ENCODE assay signal across 14 cellular contexts in the genomic region with DNA sequence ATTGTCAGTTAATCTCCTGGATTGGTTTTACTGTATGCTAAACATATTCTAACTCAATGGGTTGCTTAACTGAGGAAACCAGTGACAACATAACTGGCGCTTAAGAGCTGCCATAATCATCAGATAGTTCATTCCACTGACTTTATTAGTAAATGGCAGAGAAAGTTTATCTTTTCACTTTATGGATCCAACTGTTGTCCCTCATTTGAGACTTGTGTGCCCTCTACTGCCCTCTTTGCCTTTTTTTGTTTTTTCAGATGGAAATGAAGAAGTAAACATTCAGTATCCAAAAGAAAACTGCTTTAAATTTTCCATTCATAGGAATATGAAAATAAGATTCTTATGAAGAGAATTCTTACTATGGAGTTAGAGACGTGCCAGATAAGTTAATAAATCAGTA.
"Had no signal": no experiment of that assay in that cellular context is flagged by ENCODE, and none has a peak within 500 bp of the region (broad histone marks: within the 10 kb centered on the region; RNA-seq: fewer than 3 reads in every experiment).

No MANE protein-coding gene starts in this region.

- H3K27me3 Mint-ChIP-seq: activated CD8-positive, alpha-beta T cell treated with anti-CD3 and anti-CD28 coated beads for 36 hours had no signal

- H3K36me3 ChIP-seq: left lung, stomach, upper lobe of left lung had no signal

- H3K9me3 ChIP-seq: left lung, stomach, testis, upper lobe of left lung had no signal

- H3K79me2 ChIP-seq: parathyroid adenoma had no signal

- H3K27me3 ChIP-seq: left lung, stomach, testis, upper lobe of left lung had no signal

- H3K27ac Mint-ChIP-seq: activated CD8-positive, alpha-beta T cell treated with anti-CD3 and anti-CD28 coated beads for 36 hours; activated naive CD4-positive, alpha-beta T cell treated with anti-CD3 and anti-CD28 coated beads, Interleukin-2, amount 50 U/mL, for 72 hours; naive thymus-derived CD8-positive, alpha-beta T cell had no signal

- H3K4me1 Mint-ChIP-seq: naive thymus-derived CD8-positive, alpha-beta T cell had no signal

- H3K9me3 Mint-ChIP-seq: activated CD8-positive, alpha-beta T cell treated with anti-CD3 and anti-CD28 coated beads for 36 hours; activated naive CD4-positive, alpha-beta T cell treated with anti-CD3 and anti-CD28 coated beads, Interleukin-2, amount 50 U/mL, for 72 hours; naive thymus-derived CD8-positive, alpha-beta T cell had no signal

- H3K4me3 Mint-ChIP-seq: activated CD8-positive, alpha-beta T cell treated with anti-CD3 and anti-CD28 coated beads for 36 hours; naive thymus-derived CD8-positive, alpha-beta T cell had no signal

- H3K9ac ChIP-seq: parathyroid adenoma had no signal

- H2AFZ ChIP-seq: parathyroid adenoma had no signal

- H3K4me3 ChIP-seq: left lung, stomach, testis, upper lobe of left lung had no signal

- H3K27ac ChIP-seq: parathyroid adenoma, stomach, testis, upper lobe of left lung had no signal

- H3K4me1 ChIP-seq: parathyroid adenoma, testis had no signal

- DNase-seq: activated CD4-positive, alpha-beta T cell treated with anti-CD3 and anti-CD28 coated beads for 4 hours; activated CD8-positive, alpha-beta T cell treated with anti-CD3 and anti-CD28 coated beads for 36 hours; activated effector memory CD4-positive, alpha-beta T cell treated with anti-CD3 and anti-CD28 coated beads, Interleukin-2, amount 50 U/mL, for 16 hours; activated T-cell treated with anti-CD3 and anti-CD28 coated beads, Interleukin-2, amount 50 U/mL, for 48 hours; islet precursor cell; naive thymus-derived CD8-positive, alpha-beta T cell; stimulated activated CD4-positive, alpha-beta T cell treated with anti-CD3 and anti-CD28 coated beads, Interleukin-12 subunit alpha, Interleukin-12 subunit beta, amount 100 ng/mL, for 4 hours; stimulated activated CD4-positive, alpha-beta T cell treated with anti-CD3 and anti-CD28 coated beads, Interleukin-2, amount 100 ng/mL, for 24 hours; testis had no signal

- H3K36me3 Mint-ChIP-seq: activated naive CD4-positive, alpha-beta T cell treated with anti-CD3 and anti-CD28 coated beads, Interleukin-2, amount 50 U/mL, for 72 hours; naive thymus-derived CD8-positive, alpha-beta T cell had no signal

- ATAC-seq: activated CD8-positive, alpha-beta T cell treated with anti-CD3 and anti-CD28 coated beads for 36 hours; activated naive CD4-positive, alpha-beta T cell treated with anti-CD3 and anti-CD28 coated beads, Interleukin-2, amount 50 U/mL, for 72 hours; naive thymus-derived CD8-positive, alpha-beta T cell had no signal
